In the genomic region with DNA sequence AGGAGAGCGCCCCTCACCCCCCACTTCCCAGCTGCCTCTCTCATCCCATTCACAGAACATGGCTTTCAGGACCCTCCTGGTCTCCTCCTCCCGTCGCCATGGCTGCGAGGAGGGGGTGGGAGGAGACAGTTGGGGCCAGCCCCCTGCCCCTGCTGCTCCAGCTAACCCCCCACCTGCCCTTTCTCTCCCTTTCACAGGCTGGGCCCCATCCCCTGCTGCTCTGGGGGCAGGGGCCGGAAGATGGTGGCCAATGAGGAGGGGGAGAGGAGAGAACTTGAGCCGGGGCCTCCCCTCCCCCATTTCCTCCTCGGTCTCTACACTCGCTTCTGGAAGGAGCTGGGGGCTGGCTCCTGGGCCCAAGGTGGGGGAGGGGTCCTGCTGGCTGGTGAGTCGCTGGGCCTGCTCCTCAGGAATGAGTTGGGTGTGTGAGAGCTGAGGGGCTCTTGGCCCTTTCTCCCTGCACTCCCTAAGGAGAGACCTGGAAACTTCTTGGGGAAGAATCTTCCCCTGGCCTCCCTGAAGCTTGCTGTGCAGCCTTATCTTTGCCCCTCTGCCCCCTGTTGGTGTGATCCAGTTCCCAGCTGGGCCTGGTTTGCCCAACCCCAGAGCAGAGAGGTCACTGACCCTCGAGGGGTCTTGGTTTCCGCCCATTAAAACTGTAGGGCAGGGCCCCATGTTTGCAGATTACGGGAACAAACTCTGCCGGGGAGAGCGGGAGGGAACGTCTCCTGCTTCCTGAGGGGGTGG, we compare ENCODE assay signal across 1 cellular context.
TF ChIP-seq lines count a peak whose summit lies in the region.

No MANE protein-coding gene starts in this region.

TF ChIP-seq in HepG2, 621 proteins besides CTCF, POLR2A, EP300 and RAD21 (continued from another document):
- TF ChIP-seq SMAD1 (CRISPR knock-in tag; IDR thresholded peaks at IDR 0.05; ENCODE audit: borderline replicate concordance, low read depth) (no peak), EZH2 (conservative IDR thresholded peaks at IDR 0.05; ENCODE audit: low read depth, low read length) (no peak), ZNF260 (CRISPR knock-in tag; IDR thresholded peaks at IDR 0.05; ENCODE audit: borderline replicate concordance, low read depth) (no peak), NONO (IDR thresholded peaks at IDR 0.05) (no peak), NONO (CRISPR knock-in tag; conservative IDR thresholded peaks at IDR 0.05) (peak; percentile 55; the same call in 1 of the 2 replicates), ZNF580 (CRISPR knock-in tag; IDR thresholded peaks at IDR 0.05; ENCODE audit: borderline replicate concordance, low read depth) (peak; percentile 51; the same call in 1 of the 2 replicates), ZNF460 (CRISPR knock-in tag; IDR thresholded peaks at IDR 0.05; ENCODE audit: borderline replicate concordance) (no peak), RXRA (CRISPR knock-in tag; IDR thresholded peaks at IDR 0.05) (peak; percentile 97), ZBTB21 (CRISPR knock-in tag; IDR thresholded peaks at IDR 0.05) (no peak), RFXANK (CRISPR knock-in tag; IDR thresholded peaks at IDR 0.05) (no peak)
